In genomic region chr6:160774399-160774798, GRCh38 we compare ENCODE assay signal across 8 cellular contexts.
"Had no signal": no experiment of that assay in that cellular context is flagged by ENCODE, and none has a peak within 500 bp of the region (broad histone marks: within the 10 kb centered on the region; RNA-seq: fewer than 3 reads in every experiment).

No MANE protein-coding gene starts in this region.

- H2AFZ ChIP-seq: GM23338 had no signal

- H3K9me3 Mint-ChIP-seq: GM23338, H9 had no signal

- H3K9ac ChIP-seq: KMS-11 had no signal

- H3K4me3 ChIP-seq: GM23338 had no signal

- H3K27ac Mint-ChIP-seq: GM23338, H9 had no signal

- H3K4me3 Mint-ChIP-seq: GM23338, H9 had no signal

- H3K27ac ChIP-seq: KMS-11 had no signal

- H3K4me2 ChIP-seq: GM23338, KMS-11 had no signal

- ATAC-seq: GM23338 had no signal

- DNase-seq: H9, HCEC 1CT, KBM-7 had no signal

- FAIRE-seq: H1, H54, HTR-8/SVneo had no signal
